In the genomic region with DNA sequence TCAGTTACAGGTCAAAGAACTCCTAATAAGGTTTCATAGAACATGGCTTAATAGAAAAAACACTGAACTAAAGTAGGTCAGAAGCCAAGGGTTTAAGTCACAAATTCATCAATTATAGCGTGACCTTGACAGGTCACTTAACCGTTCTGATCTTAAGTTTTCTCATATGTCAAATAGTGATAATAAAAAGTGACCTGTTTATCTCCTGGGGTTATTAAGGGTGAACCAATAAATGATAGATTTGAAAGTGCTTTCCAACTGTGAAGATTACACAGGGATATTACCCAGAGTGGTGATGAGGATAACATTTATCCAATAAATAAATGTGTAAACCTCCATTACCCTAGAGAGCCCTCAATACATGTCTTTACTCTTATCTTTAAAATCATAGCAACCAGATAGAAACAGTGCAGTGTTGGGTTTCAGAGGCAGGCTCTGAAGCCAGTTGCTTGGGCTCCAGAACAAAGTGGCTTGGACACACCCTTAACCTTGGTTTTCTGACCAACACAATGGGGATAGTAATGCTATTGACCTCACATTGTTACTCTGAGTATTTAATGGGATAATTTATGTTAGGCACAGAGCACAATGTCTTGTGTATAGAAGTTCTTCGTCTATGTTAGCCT, we compare ENCODE assay signal across 19 cellular contexts. TPM values are rescaled to one million over a fixed set of nuclear protein-coding genes. Genes with fewer than 3 reads are reported as not detected.
A peak's percentile ranks its signal among the peaks of the same experiment; 100 is the strongest.
DNase-seq lines count a peak whose midpoint lies in the region; ATAC-seq lines count a peak whose summit lies in the region.
"Had no signal": no experiment of that assay in that cellular context is flagged by ENCODE, and none has a peak within 500 bp of the region (broad histone marks: within the 10 kb centered on the region; RNA-seq: fewer than 3 reads in every experiment).

No MANE protein-coding gene starts in this region.

- H3K4me1 Mint-ChIP-seq in T-cell, result peaks cover 0 to 8% (median 0%) of the 10 kb centered on the region in 3 donors

- H3K4me3 Mint-ChIP-seq in T-cell, result no peak overlapping the region
- H3K4me3 Mint-ChIP-seq: CD8-positive, alpha-beta memory T cell had no signal

- no peak overlapping the region for H3K27ac Mint-ChIP-seq in T-cell
- H3K27ac Mint-ChIP-seq: CD8-positive, alpha-beta memory T cell had no signal

- POLR2A ChIA-PET in T-cell (lab: Charles Lee), result no interaction called here

- H3K9me3 Mint-ChIP-seq in T-cell, result peaks cover 0 to 5% (median 0%) of the 10 kb centered on the region in 3 donors

- H3K27me3 Mint-ChIP-seq in T-cell, result peaks cover 0 to 12% of the 10 kb centered on the region in 2 donors

- no peak for ATAC-seq in T-cell (replicated peaks in 1 of 4)
- no peak for ATAC-seq in HG03457 (IDR thresholded peaks at IDR 0.05; ENCODE audit: unreplicated experiment)
- no peak for ATAC-seq in GM21526 (IDR thresholded peaks at IDR 0.05; ENCODE audit: low FRiP score, unreplicated experiment)
- ATAC-seq: GM12878, PC-3 had no signal

- CTCF ChIA-PET in T-cell (lab: Charles Lee), result no interaction called here

- DNase-seq in NCI-H2196 (lab: John Stamatoyannopoulos, UW; ENCODE audit: unreplicated experiment) (peak; percentile 16), NCI-H2196 treated with DMSO at 0.1 percent for 48 hours (lab: John Stamatoyannopoulos, UW; ENCODE audit: unreplicated experiment) (no peak), NCI-H146 treated with DMSO at 0.1 percent for 48 hours (lab: John Stamatoyannopoulos, UW; ENCODE audit: unreplicated experiment) (peak; percentile 95), NCI-H748 (lab: John Stamatoyannopoulos, UW; ENCODE audit: unreplicated experiment) (peak; percentile 100), T-cell (no peak), NCI-H2081 treated with DMSO at 0.1 percent for 48 hours (lab: John Stamatoyannopoulos, UW) (no peak)
- DNase-seq: CD8-positive, alpha-beta memory T cell; GDM1; GM23248; NCI-H1092 treated with DMSO at 0.1 percent for 48 hours; NCI-H2171 treated with DMSO at 0.1 percent for 48 hours; NCI-H526; PC-3; T-helper 2 cell had no signal

- no peaks in the 10 kb centered on the region for H3K36me3 Mint-ChIP-seq in T-cell
- H3K36me3 Mint-ChIP-seq: CD8-positive, alpha-beta memory T cell had no signal

RNA-seq across cellular contexts. Expression of a gene that starts 48.6 kb away (rescaled TPM):
- 1 to 10 TPM in 1 of 5 donors, under 1 TPM in 4; 0.35 to 1.4 (median 0.57) TPM for total RNA-seq in T-cell
- total RNA-seq: A172; CD8-positive, alpha-beta memory T cell; GM23248; MCF 10A; PC-3 had no signal

Comparison
In these comparisons a context has a peak if more than half of its experiments do, and no peak if none do; other contexts are left out.
1. DNase-seq: peak in NCI-H2196 (single experiment), NCI-H146 treated with DMSO at 0.1 percent for 48 hours (single experiment) and NCI-H748 (single experiment); none in NCI-H2196 treated with DMSO at 0.1 percent for 48 hours (single experiment), T-cell (0 of 34) and NCI-H2081 treated with DMSO at 0.1 percent for 48 hours (single experiment).